8 cellular contexts compared by ENCODE assay signal in the genomic region with DNA sequence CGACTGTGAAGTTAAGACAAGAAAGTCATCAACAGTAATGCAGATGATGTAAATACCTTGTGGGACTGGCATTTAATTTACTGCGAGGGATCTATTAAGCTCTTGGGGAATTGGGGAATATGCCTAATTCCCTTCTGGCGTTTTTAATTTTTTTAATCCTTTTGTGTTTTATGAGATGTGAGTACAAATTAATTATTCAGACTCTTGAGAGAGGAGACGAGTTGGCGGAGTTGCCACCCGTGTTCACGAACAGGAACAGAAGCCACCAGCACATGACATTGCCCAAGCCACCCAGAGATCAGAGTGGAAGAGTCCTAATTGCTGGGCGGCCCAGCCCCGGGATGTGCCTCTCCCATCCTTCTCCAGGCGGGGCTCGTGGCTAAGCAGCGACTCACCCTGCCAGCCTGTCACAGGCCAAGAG. TPM values are rescaled to one million over a fixed set of nuclear protein-coding genes. Genes with fewer than 3 reads are reported as not detected.
DNase-seq lines count a peak whose midpoint lies in the region; ATAC-seq and TF ChIP-seq lines count a peak whose summit lies in the region.

No MANE protein-coding gene starts in this region.

- H2BK120ac ChIP-seq in trophoblast cell (ENCODE audit: insufficient read depth, low read length, poor library complexity): no peak overlapping the region

- BruUV-seq in PC-9 (replicated peaks; lab: Mats Ljungman, UMichigan): no TSS peak

- H3K9me3 ChIP-seq in PC-9 (ENCODE audit: insufficient read depth, low read depth): no peaks in the 10 kb centered on the region
- H3K9me3 ChIP-seq in esophagus (ENCODE audit: control insufficient read depth in 2 of 2, insufficient read depth in 1 of 2, low read depth in 1 of 2, low read length in 1 of 2): no peaks in the 10 kb centered on the region
- no peaks in the 10 kb centered on the region for H3K9me3 ChIP-seq in trophoblast cell (ENCODE audit: insufficient read depth, low read depth, low read length)

- no peak overlapping the region for H3K18ac ChIP-seq in trophoblast cell (ENCODE audit: low read length)

- peak overlapping the region; percentile 86; the same call in 1 of the 2 replicates for H3K4me3 ChIP-seq in PC-9
- H3K4me3 ChIP-seq in esophagus (ENCODE audit: low read depth in 1 of 2, low read length in 2 of 2): peak overlapping the region; percentile 75 to 77
- H3K4me3 ChIP-seq in trophoblast cell (ENCODE audit: low read depth, low read length): peak overlapping the region; percentile 72

- H4K8ac ChIP-seq in trophoblast cell (ENCODE audit: low read depth, low read length): no peak overlapping the region

- no peak overlapping the region for H3K14ac ChIP-seq in trophoblast cell (ENCODE audit: low read length)

- H3K27ac ChIP-seq in PC-9: no peak overlapping the region
- H3K27ac ChIP-seq in esophagus (ENCODE audit: low read depth in 2 of 2, low read length in 1 of 2): peak overlapping the region in 1 of 2 donors; percentile 18
- H3K27ac ChIP-seq in trophoblast cell (ENCODE audit: low read depth, low read length): no peak overlapping the region

- CTCF ChIA-PET in PC-9 (lab: Charles Lee): interaction anchor here (0.6 to 1.3 kb wide), 3 partner anchors 21 to 667 kb away, joined by 3 to 4 read pairs (median 4); no protein-coding TSS in a partner anchor

- no peaks in the 10 kb centered on the region for H3K79me2 ChIP-seq in PC-9 (ENCODE audit: low read depth)
- H3K79me2 ChIP-seq in trophoblast cell (ENCODE audit: control insufficient read depth, insufficient read depth, low read length, poor library complexity): no peaks in the 10 kb centered on the region

- H3K36me3 ChIP-seq in PC-9 (ENCODE audit: low read depth) (no peaks in the 10 kb centered on the region), esophagus (ENCODE audit: control insufficient read depth in 2 of 2, insufficient read depth in 2 of 2, low read length in 1 of 2) (peaks cover 0 to 2% of the 10 kb centered on the region in 2 donors), trophoblast cell (ENCODE audit: control insufficient read depth in 1 of 2, insufficient read depth in 2 of 2, low read length in 2 of 2) (no peaks in the 10 kb centered on the region)

- H3K4me2 ChIP-seq in PC-9 (peak overlapping the region; percentile 85), trophoblast cell (ENCODE audit: low read length) (peak overlapping the region; percentile 98)

- no peak overlapping the region for H3K23ac ChIP-seq in trophoblast cell (ENCODE audit: low read length)

- POLR2A ChIA-PET in PC-9 (lab: Charles Lee; ENCODE audit: unreplicated experiment): interaction anchor here (1.0 kb wide), 1 partner anchor 22 kb away, joined by 5 read pairs; no protein-coding TSS in a partner anchor

- no peaks in the 10 kb centered on the region for H4K20me1 ChIP-seq in PC-9 (ENCODE audit: insufficient read depth)

- no peaks in the 10 kb centered on the region for H3K27me3 ChIP-seq in PC-9 (ENCODE audit: insufficient read depth, low read depth)
- H3K27me3 ChIP-seq in esophagus (ENCODE audit: control insufficient read depth in 1 of 2, insufficient read depth in 2 of 2, low read length in 2 of 2): peaks cover 0 to 5% of the 10 kb centered on the region in 2 donors
- peaks cover 8% of the 10 kb centered on the region for H3K27me3 ChIP-seq in trophoblast cell (ENCODE audit: insufficient read depth, low read length)

- no peaks in the 10 kb centered on the region for H3F3A ChIP-seq in PC-9 (ENCODE audit: insufficient read depth, low read depth)

- no peak overlapping the region for H3K4ac ChIP-seq in trophoblast cell (ENCODE audit: low read depth, low read length)

- no peak for TF ChIP-seq CTCF in PC-9 (conservative IDR thresholded peaks at IDR 0.05)

- H4K91ac ChIP-seq in trophoblast cell (ENCODE audit: low read depth, low read length): no peak overlapping the region

- H3K4me1 ChIP-seq in PC-9 (replicated peaks; ENCODE audit: insufficient read depth) (peaks cover 11% of the 10 kb centered on the region), esophagus (ENCODE audit: control insufficient read depth in 2 of 2, insufficient read depth in 2 of 2, low read length in 1 of 2) (peaks cover 0 to 4% of the 10 kb centered on the region in 2 donors), trophoblast cell (ENCODE audit: control insufficient read depth in 1 of 2, insufficient read depth in 2 of 2, low read length in 2 of 2) (peaks cover 3 to 8% of the 10 kb centered on the region in 2 experiments)

- ATAC-seq in GM21576 (IDR thresholded peaks at IDR 0.05; ENCODE audit: unreplicated experiment): peak; percentile 16
- no peak for ATAC-seq in HG03354 (IDR thresholded peaks at IDR 0.05; ENCODE audit: poor library complexity, severe bottlenecking, unreplicated experiment)
- no peak for ATAC-seq in GM21447 (IDR thresholded peaks at IDR 0.05; ENCODE audit: unreplicated experiment)
- ATAC-seq in GM19023 (IDR thresholded peaks at IDR 0.05; ENCODE audit: unreplicated experiment): no peak

- WGBS in esophagus, 2 donors: 17 to 23% methylated on average over 12 of the region's 12 CpGs
- WGBS in trophoblast cell (ENCODE audit: extremely low coverage, insufficient coverage, insufficient read length): no CpG with 5 or more reads among the region's 12 CpGs

- no peak overlapping the region for H2BK5ac ChIP-seq in trophoblast cell (ENCODE audit: low read depth, low read length, poor library complexity)

- no peak overlapping the region for H4K12ac ChIP-seq in trophoblast cell (ENCODE audit: low read depth, low read length)

- peak overlapping the region; percentile 88 for H2AFZ ChIP-seq in PC-9
- peak overlapping the region; percentile 62 for H2AFZ ChIP-seq in trophoblast cell (ENCODE audit: insufficient read depth, low read length, poor library complexity)

- H3K79me1 ChIP-seq in trophoblast cell (ENCODE audit: low read length): no peaks in the 10 kb centered on the region

- DNase-seq in PC-9: no peak
- DNase-seq in trophoblast cell: no peak
- no peak for DNase-seq in DMS53 (lab: John Stamatoyannopoulos, UW)

- no peak overlapping the region for H2AK5ac ChIP-seq in trophoblast cell (ENCODE audit: low read length)

- no peak overlapping the region for H2BK12ac ChIP-seq in trophoblast cell (ENCODE audit: low read length)

- H3K9ac ChIP-seq in trophoblast cell (ENCODE audit: low read length): no peak overlapping the region

- intact Hi-C loops in PC-9 (cut with micrococcal nuclease; ENCODE audit: unreplicated experiment): loop anchor here (1.0 to 5.0 kb wide), 5 partner anchors 21 to 637 kb away; no protein-coding TSS in a partner anchor

- no peaks in the 10 kb centered on the region for H3K9me2 ChIP-seq in PC-9 (ENCODE audit: insufficient read depth)

RNA-seq across cellular contexts. Expression of gene CRYBG1, which starts 0.5 kb away (rescaled TPM):
- total RNA-seq in PC-9 (2021): 42.7 and 49.3 TPM in 2 replicates
- 10 to 100 TPM; 45.2 to 74.9 TPM for polyA plus RNA-seq in esophagus
- polyA plus RNA-seq in trophoblast cell (2013): 7.2 and 7.8 TPM in 2 replicates

RNA-seq across cellular contexts. Expression of gene ATG5, which starts 34.4 kb away (rescaled TPM):
- 38.1 and 39.8 TPM in 2 replicates for total RNA-seq in PC-9 (2021)
- polyA plus RNA-seq in esophagus: 10 to 100 TPM in 1 of 2 donors, 1 to 10 TPM in 1; 9.1 to 12.5 TPM
- polyA plus RNA-seq in trophoblast cell (2013): 26.3 and 26.4 TPM in 2 replicates
